ENCODE assay signal across 8 cellular contexts in the genomic region with DNA sequence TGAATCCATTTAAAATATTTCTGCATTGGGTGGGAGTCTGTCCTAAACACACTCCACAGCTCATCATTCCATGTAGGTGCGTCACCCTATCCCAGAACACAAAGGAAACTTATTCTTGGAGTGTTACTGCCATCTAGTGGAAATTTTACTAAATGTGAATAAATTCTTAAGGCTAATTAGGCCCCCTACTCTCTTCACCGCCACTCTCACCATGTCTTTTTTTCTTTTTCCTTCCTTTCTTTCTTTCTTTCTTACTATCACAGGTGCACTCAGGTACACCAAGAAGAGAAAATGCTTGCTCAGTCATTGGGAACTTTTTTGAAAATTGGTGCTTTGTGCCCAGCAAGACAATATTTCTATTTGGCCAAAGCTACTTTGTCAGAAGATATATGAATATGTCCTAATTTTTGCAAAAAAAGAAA. TPM values are rescaled to one million over a fixed set of nuclear protein-coding genes. Genes with fewer than 3 reads are reported as not detected.
DNase-seq lines count a peak whose midpoint lies in the region; ATAC-seq, FAIRE-seq and TF ChIP-seq lines count a peak whose summit lies in the region.

No MANE protein-coding gene starts in this region.

- H3K9me3 Mint-ChIP-seq in HFFc6, result no peaks in the 10 kb centered on the region

- peak; percentile 35 for FAIRE-seq in GM12878 (lab: Jason Lieb, UNC)

- H3K4me2 ChIP-seq in GM12878 (ENCODE audit: control insufficient read depth, insufficient read depth) (no peak overlapping the region), smooth muscle cell (peak overlapping the region; percentile 66)

- CTCF ChIA-PET in GM12878 (lab: Yijun Ruan, JAX), result interaction anchor here (0.6 to 4.5 kb wide), 34 partner anchors 9 to 1793 kb away, joined by 3 to 21 read pairs (median 4); partner anchors contain the start of genes ATP8B4, EID1 and FGF7

- no peaks in the 10 kb centered on the region for H3F3A ChIP-seq in smooth muscle cell (ENCODE audit: low read depth)

- H3K27ac Mint-ChIP-seq in HFFc6, result no peak overlapping the region

- peak; percentile 90 for TF ChIP-seq CTCF in HFFc6 (IDR thresholded peaks at IDR 0.05)
- TF ChIP-seq CTCF in GM12878 (IDR thresholded peaks at IDR 0.05 in 2 of 3, conservative IDR thresholded peaks at IDR 0.05 in 1 of 3; ENCODE audit: control insufficient read depth in 2 of 3, extremely low read depth in 1 of 3, insufficient read depth in 1 of 3, low read depth in 3 of 3, low read length in 3 of 3), result peak; percentile 25 to 47 (median 31); a peak in 4 of 6 replicates
- TF ChIP-seq CTCF in smooth muscle cell (IDR thresholded peaks at IDR 0.05; ENCODE audit: borderline replicate concordance, insufficient read depth, poor library complexity, severe bottlenecking), result peak; percentile 51

- no peak overlapping the region for H3K4me3 ChIP-seq in GM12878
- no peak overlapping the region for H3K4me3 ChIP-seq in smooth muscle cell

- peaks cover 61% of the 10 kb centered on the region for H3K4me1 Mint-ChIP-seq in HFFc6 (ENCODE audit: low read depth)

- no TSS peak for BruUV-seq in GM12878 (replicated peaks; lab: Mats Ljungman, UMichigan)

- TF ChIP-seq RAD21 in GM12878 (IDR thresholded peaks at IDR 0.05; ENCODE audit: insufficient read depth, low read depth, low read length), result peak; percentile 66

- SMC1A ChIA-PET in GM12878 (lab: Charles Lee; ENCODE audit: uncharacterized antibody, unreplicated experiment), result interaction anchor here (0.7 to 2.2 kb wide), 19 partner anchors 10 to 1786 kb away, joined by 3 to 13 read pairs (median 4); partner anchors contain the start of genes ATP8B4 and FGF7

- no peaks in the 10 kb centered on the region for H3K9me3 ChIP-seq in GM12878 (replicated peaks; ENCODE audit: control insufficient read depth, insufficient read depth, low read length)
- no peaks in the 10 kb centered on the region for H3K9me3 ChIP-seq in smooth muscle cell (replicated peaks; ENCODE audit: low read depth)

- in situ Hi-C loops in GM12878 (cut with MboI), result loop anchor here (10.0 kb wide), 3 partner anchors 721 to 1791 kb away; partner anchors contain the start of gene FGF7

- TF ChIP-seq EP300 in GM12878 (IDR thresholded peaks at IDR 0.05; ENCODE audit: borderline replicate concordance in 1 of 2, control insufficient read depth in 1 of 2, low read depth in 2 of 2, low read length in 2 of 2), result no peak

- no peaks in the 10 kb centered on the region for H3K36me3 Mint-ChIP-seq in HFFc6 (ENCODE audit: low read depth)

- RAD21 ChIA-PET in GM12878 (lab: Charles Lee; ENCODE audit: unreplicated experiment), result interaction anchor here (0.7 to 2.7 kb wide), 10 partner anchors 11 to 1284 kb away, joined by 3 to 21 read pairs (median 6); partner anchors contain the start of gene FGF7

- no peak overlapping the region for H3K27ac ChIP-seq in GM12878 (ENCODE audit: control insufficient read depth, insufficient read depth)
- no peak overlapping the region for H3K27ac ChIP-seq in smooth muscle cell (ENCODE audit: low read depth)

- H3K79me2 ChIP-seq in GM12878 (ENCODE audit: control insufficient read depth, insufficient read depth, low read length) (no peaks in the 10 kb centered on the region), smooth muscle cell (ENCODE audit: low read depth) (no peaks in the 10 kb centered on the region)

- POLR2A ChIA-PET in GM12878 (lab: Charles Lee), result interaction anchor here (0.6 kb wide), 1 partner anchor 92 kb away, joined by 8 read pairs; no protein-coding TSS in a partner anchor

- WGBS in GM12878 (ENCODE audit: insufficient coverage, insufficient replicate concordance, low lambda C conversion rate, missing lambda C conversion rate), result 16% methylated on average over 2 of the region's 2 CpGs
- WGBS in smooth muscle cell (ENCODE audit: low lambda C conversion rate), result 16% methylated on average over 2 of the region's 2 CpGs

- DNase-seq in DMS114 treated with DMSO at 0.1 percent for 48 hours (lab: John Stamatoyannopoulos, UW; ENCODE audit: unreplicated experiment) (peak; percentile 74), HFFc6 (peak; percentile 73), NCI-H345 (lab: John Stamatoyannopoulos, UW) (peak; percentile 74), GM12878 (ENCODE audit: low read depth, low spot score) (peak; percentile 16), iPS DF 4.7 (ENCODE audit: extremely low read depth, low spot score) (peak; percentile 38), smooth muscle cell (lab: John Stamatoyannopoulos, UW; ENCODE audit: unreplicated experiment) (no peak)

- no peak overlapping the region for H3K9ac ChIP-seq in GM12878 (ENCODE audit: control insufficient read depth, insufficient read depth, low read length)
- H3K9ac ChIP-seq in smooth muscle cell (ENCODE audit: low read depth), result no peak overlapping the region

- H4K20me1 ChIP-seq in GM12878 (ENCODE audit: control insufficient read depth, insufficient read depth) (no peaks in the 10 kb centered on the region), smooth muscle cell (ENCODE audit: low read depth) (no peaks in the 10 kb centered on the region)

- no peak for TF ChIP-seq POLR2A in GM12878 (IDR thresholded peaks at IDR 0.05; ENCODE audit: low read depth, low read length)

- H3K4me3 Mint-ChIP-seq in HFFc6, result no peak overlapping the region

- ATAC-seq in GM12878 (peak; percentile 75), GM19467 (IDR thresholded peaks at IDR 0.05; ENCODE audit: unreplicated experiment) (no peak), GM19023 (IDR thresholded peaks at IDR 0.05; ENCODE audit: unreplicated experiment) (no peak)

- intact Hi-C loops in GM12878 (cut with micrococcal nuclease; ENCODE audit: unreplicated experiment), result loop anchor here (1.0 to 5.0 kb wide), 5 partner anchors 88 to 1283 kb away; no protein-coding TSS in a partner anchor

- H3K36me3 ChIP-seq in GM12878 (ENCODE audit: control insufficient read depth in 2 of 2, insufficient read depth in 2 of 2, low read length in 1 of 2) (no peaks in the 10 kb centered on the region), smooth muscle cell (ENCODE audit: low read depth) (no peaks in the 10 kb centered on the region)

- H3K4me1 ChIP-seq in GM12878 (ENCODE audit: control insufficient read depth, insufficient read depth, low read length) (no peaks in the 10 kb centered on the region), smooth muscle cell (ENCODE audit: low read depth) (peaks cover 5% of the 10 kb centered on the region)

- no peaks in the 10 kb centered on the region; the same call in 1 of the 2 replicates for H3K27me3 Mint-ChIP-seq in HFFc6 (ENCODE audit: insufficient read depth)

- no peaks in the 10 kb centered on the region; a peak in 1 of 4 replicates for H3K27me3 ChIP-seq in GM12878 (replicated peaks in 1 of 2; ENCODE audit: control insufficient read depth in 2 of 2, insufficient read depth in 2 of 2, low read length in 1 of 2)
- no peaks in the 10 kb centered on the region for H3K27me3 ChIP-seq in smooth muscle cell (ENCODE audit: low read depth)

- H2AFZ ChIP-seq in GM12878 (ENCODE audit: control insufficient read depth, low read depth, low read length) (no peak overlapping the region), smooth muscle cell (ENCODE audit: low read depth) (peak overlapping the region; percentile 38)

TF ChIP-seq in GM12878, 131 proteins besides CTCF, POLR2A, EP300 and RAD21 (continues in another document):
- TF ChIP-seq CHD2 (IDR thresholded peaks at IDR 0.05; ENCODE audit: borderline replicate concordance, low read depth, low read length) (no peak), JUND (IDR thresholded peaks at IDR 0.05; ENCODE audit: low read depth, low read length) (no peak)

RNA-seq across cellular contexts. Expression of gene ATP8B4, which starts 26.4 kb away (rescaled TPM):
- total RNA-seq in HFFc6 (2021; fragmentation: NEBNext Ultra II Directional; extraction: Animal tissue kit (Norgen Biotek cat#: 25700)), result 1 to 10 TPM in 2 of 6 experiments, under 1 TPM in 4; 0.31 to 1.6 (median 0.91) TPM
- total RNA-seq in GM12878 (2013; cell fraction: nucleolus; rRNA removed), result 0.49 and 1.2 TPM in 2 replicates
- 0.23 and 0.49 TPM in 2 replicates for total RNA-seq in GM12878 (2014; rRNA removed)
- 0.27 and 0.55 TPM in 2 replicates for total RNA-seq in GM12878 (2014; rRNA removed; fragmentation: Illumina TruSeq; extraction: Trizol)
- 0.23 and 0.56 TPM in 2 replicates for total RNA-seq in GM12878 (2021)
- polyA plus RNA-seq in GM12878 (2011; ENCODE audit: low read depth), result 0.05 TPM
- 0.15 and 0.29 TPM in 2 replicates for polyA plus RNA-seq in GM12878 (2011; rRNA removed)
- 0.08 and 0.09 TPM in 2 replicates for polyA plus RNA-seq in GM12878 (2011; cell fraction: cytosol; rRNA removed)
- 0.25 and 0.33 TPM in 2 replicates for polyA plus RNA-seq in GM12878 (2011; cell fraction: nucleus; rRNA removed)
- 0.11 and 0.12 TPM in 2 replicates for polyA plus RNA-seq in GM12878 (2012)
- 0.10 and 0.82 TPM in 2 replicates for polyA plus RNA-seq in GM12878 (2014; fragmentation: Illumina TruSeq; extraction: Trizol)
- polyA plus RNA-seq in GM12878 (2014; fragmentation: Nextera tagmentation; extraction: Ambion mirVana), result under 1 TPM; 0.02 TPM
- 0.08 TPM in 2 replicates for polyA plus RNA-seq in GM12878 (2014; rRNA removed)
- polyA plus RNA-seq in GM12878 (2016; fragmentation: Nextera tagmentation; extraction: Ambion mirVana), result under 1 TPM; 0.48 to 0.94 TPM
- polyA minus RNA-seq in GM12878 (2011; rRNA and poly(A)+ RNA removed), result 0.72 and 2.7 TPM in 2 replicates
- not detected in 2 replicates for polyA minus RNA-seq in GM12878 (2011; cell fraction: cytosol; rRNA and poly(A)+ RNA removed)
- 1.4 and 1.5 TPM in 2 replicates for polyA minus RNA-seq in GM12878 (2011; cell fraction: nucleus; rRNA and poly(A)+ RNA removed)
- total RNA-seq in smooth muscle cell, result 60.5 and 63.9 TPM in 2 replicates
- 21.7 and 25.5 TPM in 2 replicates for polyA plus RNA-seq in smooth muscle cell

RNA-seq across cellular contexts. Expression of gene SLC27A2, which starts 36.5 kb away (rescaled TPM):
- total RNA-seq in HFFc6 (2021; fragmentation: NEBNext Ultra II Directional; extraction: Animal tissue kit (Norgen Biotek cat#: 25700)), result 1 to 10 TPM in 5 of 6 experiments, under 1 TPM in 1; 0.87 to 2.0 (median 1.3) TPM
- total RNA-seq in GM12878 (2013; cell fraction: nucleolus; rRNA removed), result 0.88 and 2.2 TPM in 2 replicates
- 0.62 and 0.82 TPM in 2 replicates for total RNA-seq in GM12878 (2014; rRNA removed)
- total RNA-seq in GM12878 (2014; rRNA removed; fragmentation: Illumina TruSeq; extraction: Trizol), result 0.98 and 1.1 TPM in 2 replicates
- total RNA-seq in GM12878 (2021), result 0.38 and 0.64 TPM in 2 replicates
- 0.24 TPM for polyA plus RNA-seq in GM12878 (2011; ENCODE audit: low read depth)
- 0.69 and 1.5 TPM in 2 replicates for polyA plus RNA-seq in GM12878 (2011; rRNA removed)
- polyA plus RNA-seq in GM12878 (2011; cell fraction: cytosol; rRNA removed), result 0.46 and 0.59 TPM in 2 replicates
- polyA plus RNA-seq in GM12878 (2011; cell fraction: nucleus; rRNA removed), result 0.46 and 0.47 TPM in 2 replicates
- polyA plus RNA-seq in GM12878 (2012), result 0.38 and 0.52 TPM in 2 replicates
- 0.55 and 0.59 TPM in 2 replicates for polyA plus RNA-seq in GM12878 (2014; fragmentation: Illumina TruSeq; extraction: Trizol)
- under 1 TPM in 1 of 2 experiments, not detected in 1; 0.22 TPM for polyA plus RNA-seq in GM12878 (2014; fragmentation: Nextera tagmentation; extraction: Ambion mirVana)
- 0.67 and 0.83 TPM in 2 replicates for polyA plus RNA-seq in GM12878 (2014; rRNA removed)
- polyA plus RNA-seq in GM12878 (2016; fragmentation: Nextera tagmentation; extraction: Ambion mirVana), result 1 to 10 TPM in 1 of 2 experiments, under 1 TPM in 1; 0.98 to 1.2 TPM
- 0.36 and 0.80 TPM in 2 replicates for polyA minus RNA-seq in GM12878 (2011; rRNA and poly(A)+ RNA removed)
- polyA minus RNA-seq in GM12878 (2011; cell fraction: cytosol; rRNA and poly(A)+ RNA removed), result 3.3 and 4.0 TPM in 2 replicates
- polyA minus RNA-seq in GM12878 (2011; cell fraction: nucleus; rRNA and poly(A)+ RNA removed), result 1.2 and 1.4 TPM in 2 replicates
- 0.31 and 1.6 TPM in 2 replicates for total RNA-seq in smooth muscle cell
- polyA plus RNA-seq in smooth muscle cell, result 0.21 TPM in 1 of 2 replicates, not detected in the other

Comparison
In these comparisons a context has a peak if more than half of its experiments do, and no peak if none do; other contexts are left out.
1. CTCF ChIP-seq: peak in every context shown above with its lines; median percentile 90 in HFFc6; 51 in smooth muscle cell; 31 in GM12878.
2. RNA of gene ATP8B4, which starts 26.4 kb away (total RNA-seq): 60.5 to 63.9 TPM in smooth muscle cell; 0.31 to 1.6 TPM in HFFc6 and 0.23 to 1.2 TPM in GM12878; every median in the first group is over 10 times any median in the second.